ENCODE assay signal across 11 cellular contexts in genomic region chr19:10114651-10115391, GRCh38. TPM values are rescaled to one million over a fixed set of nuclear protein-coding genes. Genes with fewer than 3 reads are reported as not detected.
DNase-seq lines count a peak whose midpoint lies in the region; ATAC-seq and TF ChIP-seq lines count a peak whose summit lies in the region.
"Had no signal": no experiment of that assay in that cellular context is flagged by ENCODE, and none has a peak within 500 bp of the region (broad histone marks: within the 10 kb centered on the region; RNA-seq: fewer than 3 reads in every experiment).

No MANE protein-coding gene starts in this region.

- peak overlapping the region; percentile 41 for H3K27ac Mint-ChIP-seq in activated naive CD4-positive, alpha-beta T cell treated with anti-CD3 and anti-CD28 coated beads for 36 hours
- no peak overlapping the region for H3K27ac Mint-ChIP-seq in activated naive CD4-positive, alpha-beta T cell treated with anti-CD3 and anti-CD28 coated beads, Interleukin-2, amount 10 ng/mL, durations not matched to agents 7 days and 5 days
- peak overlapping the region; percentile 74 for H3K27ac Mint-ChIP-seq in activated naive CD8-positive, alpha-beta T cell treated with anti-CD3 and anti-CD28 coated beads for 36 hours

- no peaks in the 10 kb centered on the region for H3K27me3 Mint-ChIP-seq in activated naive CD4-positive, alpha-beta T cell treated with anti-CD3 and anti-CD28 coated beads for 36 hours (ENCODE audit: low read depth)
- no peaks in the 10 kb centered on the region for H3K27me3 Mint-ChIP-seq in activated naive CD4-positive, alpha-beta T cell treated with anti-CD3 and anti-CD28 coated beads, Interleukin-2, amount 10 ng/mL, durations not matched to agents 7 days and 5 days
- H3K27me3 Mint-ChIP-seq in activated naive CD8-positive, alpha-beta T cell treated with anti-CD3 and anti-CD28 coated beads for 36 hours: no peaks in the 10 kb centered on the region
- H3K27me3 Mint-ChIP-seq: CD4-positive, CD25-positive, alpha-beta regulatory T cell had no signal

- H3K4me3 Mint-ChIP-seq in activated naive CD4-positive, alpha-beta T cell treated with anti-CD3 and anti-CD28 coated beads for 36 hours: no peak overlapping the region
- no peak overlapping the region for H3K4me3 Mint-ChIP-seq in activated naive CD4-positive, alpha-beta T cell treated with anti-CD3 and anti-CD28 coated beads, Interleukin-2, amount 10 ng/mL, durations not matched to agents 7 days and 5 days
- H3K4me3 Mint-ChIP-seq in activated naive CD8-positive, alpha-beta T cell treated with anti-CD3 and anti-CD28 coated beads for 36 hours: peak overlapping the region; percentile 48

- no peak for ATAC-seq in GM18907 (IDR thresholded peaks at IDR 0.05; ENCODE audit: unreplicated experiment)
- no peak for ATAC-seq in HG02970 (IDR thresholded peaks at IDR 0.05; ENCODE audit: low FRiP score, unreplicated experiment)

- H3K4me1 Mint-ChIP-seq in activated naive CD4-positive, alpha-beta T cell treated with anti-CD3 and anti-CD28 coated beads for 36 hours (ENCODE audit: low read depth): peaks cover 45% of the 10 kb centered on the region
- peaks cover 50% of the 10 kb centered on the region for H3K4me1 Mint-ChIP-seq in activated naive CD4-positive, alpha-beta T cell treated with anti-CD3 and anti-CD28 coated beads, Interleukin-2, amount 10 ng/mL, durations not matched to agents 7 days and 5 days
- H3K4me1 Mint-ChIP-seq in activated naive CD8-positive, alpha-beta T cell treated with anti-CD3 and anti-CD28 coated beads for 36 hours: peaks cover 47% of the 10 kb centered on the region

- no peak for DNase-seq in activated naive CD4-positive, alpha-beta T cell treated with anti-CD3 and anti-CD28 coated beads for 36 hours
- no peak for DNase-seq in activated naive CD4-positive, alpha-beta T cell treated with anti-CD3 and anti-CD28 coated beads, Interleukin-2, amount 10 ng/mL, durations not matched to agents 7 days and 5 days
- DNase-seq in activated naive CD8-positive, alpha-beta T cell treated with anti-CD3 and anti-CD28 coated beads for 36 hours: peak; percentile 32
- peak; percentile 33 for DNase-seq in stimulated activated CD4-positive, alpha-beta T cell treated with anti-CD3 and anti-CD28 coated beads, Interleukin-4, amount 100 ng/mL, for 24 hours
- DNase-seq in iPS-NIHi11 (ENCODE audit: low spot score): no peak
- DNase-seq: CD4-positive, CD25-positive, alpha-beta regulatory T cell; effector memory CD4-positive, alpha-beta T cell; NCI-H1417 had no signal

- CTCF ChIA-PET in activated naive CD4-positive, alpha-beta T cell treated with anti-CD3 and anti-CD28 coated beads for 36 hours (lab: Charles Lee): interaction anchor here (2.4 to 3.7 kb wide), 3 partner anchors 11 to 135 kb away, joined by 7 to 17 read pairs (median 14); no protein-coding TSS in a partner anchor
- CTCF ChIA-PET in activated naive CD4-positive, alpha-beta T cell treated with anti-CD3 and anti-CD28 coated beads, Interleukin-2, amount 10 ng/mL, durations not matched to agents 7 days and 5 days (lab: Charles Lee): interaction anchor here (1.2 to 5.1 kb wide), 3 partner anchors 12 to 19 kb away, joined by 5 to 51 read pairs (median 5); partner anchors contain the start of gene ANGPTL6

- no peak for TF ChIP-seq RAD21 in Ishikawa (IDR thresholded peaks at IDR 0.05; ENCODE audit: low read depth)

- no peaks in the 10 kb centered on the region for H3K9me3 Mint-ChIP-seq in activated naive CD4-positive, alpha-beta T cell treated with anti-CD3 and anti-CD28 coated beads for 36 hours
- no peaks in the 10 kb centered on the region for H3K9me3 Mint-ChIP-seq in activated naive CD4-positive, alpha-beta T cell treated with anti-CD3 and anti-CD28 coated beads, Interleukin-2, amount 10 ng/mL, durations not matched to agents 7 days and 5 days
- H3K9me3 Mint-ChIP-seq in activated naive CD8-positive, alpha-beta T cell treated with anti-CD3 and anti-CD28 coated beads for 36 hours: no peaks in the 10 kb centered on the region
- H3K9me3 Mint-ChIP-seq: CD4-positive, CD25-positive, alpha-beta regulatory T cell had no signal

- intact Hi-C loops in activated naive CD4-positive, alpha-beta T cell treated with anti-CD3 and anti-CD28 coated beads for 36 hours (cut with micrococcal nuclease): loop anchor here (5.0 kb wide), 1 partner anchor 183 kb away; no protein-coding TSS in a partner anchor

- peaks cover 33% of the 10 kb centered on the region for H3K36me3 Mint-ChIP-seq in activated naive CD4-positive, alpha-beta T cell treated with anti-CD3 and anti-CD28 coated beads for 36 hours (ENCODE audit: low read depth)
- peaks cover 48% of the 10 kb centered on the region for H3K36me3 Mint-ChIP-seq in activated naive CD4-positive, alpha-beta T cell treated with anti-CD3 and anti-CD28 coated beads, Interleukin-2, amount 10 ng/mL, durations not matched to agents 7 days and 5 days
- H3K36me3 Mint-ChIP-seq in activated naive CD8-positive, alpha-beta T cell treated with anti-CD3 and anti-CD28 coated beads for 36 hours: peaks cover 57% of the 10 kb centered on the region

- no peak for TF ChIP-seq EP300 in Ishikawa (IDR thresholded peaks at IDR 0.05; ENCODE audit: borderline replicate concordance)

TF ChIP-seq in Ishikawa, 13 proteins besides CTCF, POLR2A, EP300 and RAD21:
- TF ChIP-seq EGR1 (IDR thresholded peaks at IDR 0.05): no peak
- TF ChIP-seq NFIC (IDR thresholded peaks at IDR 0.05): peak; percentile 11; the same call in 1 of the 2 replicates
TF ChIP-seq in Ishikawa: peak in this region for 1.

RNA-seq across cellular contexts. Expression of gene P2RY11, which starts 3.3 kb away (rescaled TPM):
- 10 to 100 TPM; 11.8 to 12.2 TPM for total RNA-seq in activated naive CD4-positive, alpha-beta T cell treated with anti-CD3 and anti-CD28 coated beads for 36 hours
- total RNA-seq in activated naive CD8-positive, alpha-beta T cell treated with anti-CD3 and anti-CD28 coated beads for 36 hours: 10 to 100 TPM; 57.8 to 64.0 TPM

RNA-seq across cellular contexts. Expression of gene EIF3G, which starts 4.9 kb away (rescaled TPM):
- total RNA-seq in activated naive CD4-positive, alpha-beta T cell treated with anti-CD3 and anti-CD28 coated beads for 36 hours: 100 to 1,000 TPM; 213 to 222 TPM
- 100 to 1,000 TPM; 287 to 293 TPM for total RNA-seq in activated naive CD8-positive, alpha-beta T cell treated with anti-CD3 and anti-CD28 coated beads for 36 hours

RNA-seq across cellular contexts. Expression of gene PPAN, which starts 8.7 kb away (rescaled TPM):
- total RNA-seq in activated naive CD4-positive, alpha-beta T cell treated with anti-CD3 and anti-CD28 coated beads for 36 hours: 10 to 100 TPM; 59.7 to 60.0 TPM
- total RNA-seq in activated naive CD8-positive, alpha-beta T cell treated with anti-CD3 and anti-CD28 coated beads for 36 hours: 100 to 1,000 TPM; 214 to 227 TPM

RNA-seq across cellular contexts. Expression of gene ANGPTL6, which starts 12.3 kb away (rescaled TPM):
- total RNA-seq in activated naive CD4-positive, alpha-beta T cell treated with anti-CD3 and anti-CD28 coated beads for 36 hours: 10 to 100 TPM; 18.6 to 20.7 TPM
- 1 to 10 TPM; 8.5 to 9.8 TPM for total RNA-seq in activated naive CD8-positive, alpha-beta T cell treated with anti-CD3 and anti-CD28 coated beads for 36 hours

RNA-seq across cellular contexts. Expression of gene SHFL, which starts 28.7 kb away (rescaled TPM):
- 10 to 100 TPM; 28.3 to 31.9 TPM for total RNA-seq in activated naive CD4-positive, alpha-beta T cell treated with anti-CD3 and anti-CD28 coated beads for 36 hours
- total RNA-seq in activated naive CD8-positive, alpha-beta T cell treated with anti-CD3 and anti-CD28 coated beads for 36 hours: 10 to 100 TPM; 46.8 to 47.0 TPM

Comparison
In these comparisons a context has a peak if more than half of its experiments do, and no peak if none do; other contexts are left out.
1. DNase-seq: peak in activated naive CD8-positive, alpha-beta T cell treated with anti-CD3 and anti-CD28 coated beads for 36 hours (single experiment) and stimulated activated CD4-positive, alpha-beta T cell treated with anti-CD3 and anti-CD28 coated beads, Interleukin-4, amount 100 ng/mL, for 24 hours (single experiment); none in activated naive CD4-positive, alpha-beta T cell treated with anti-CD3 and anti-CD28 coated beads for 36 hours (single experiment), activated naive CD4-positive, alpha-beta T cell treated with anti-CD3 and anti-CD28 coated beads, Interleukin-2, amount 10 ng/mL, durations not matched to agents 7 days and 5 days (single experiment) and iPS-NIHi11 (single experiment).
2. RNA of gene P2RY11, which starts 3.3 kb away (total RNA-seq): 57.8 to 64.0 TPM in activated naive CD8-positive, alpha-beta T cell treated with anti-CD3 and anti-CD28 coated beads for 36 hours; 11.8 to 12.2 TPM in activated naive CD4-positive, alpha-beta T cell treated with anti-CD3 and anti-CD28 coated beads for 36 hours; every median in the first group is over 4 times any median in the second.